In genomic region chr12:13052414-13052813, GRCh38 we compare ENCODE assay signal across 28 cellular contexts. TPM values are rescaled to one million over a fixed set of nuclear protein-coding genes. Genes with fewer than 3 reads are reported as not detected.
DNase-seq lines count a peak whose midpoint lies in the region; ATAC-seq, FAIRE-seq and TF ChIP-seq lines count a peak whose summit lies in the region.
"Had no signal": no experiment of that assay in that cellular context is flagged by ENCODE, and none has a peak within 500 bp of the region (broad histone marks: within the 10 kb centered on the region; RNA-seq: fewer than 3 reads in every experiment).

No MANE protein-coding gene starts in this region.

- H3K9me3 Mint-ChIP-seq in activated CD4-positive, alpha-beta T cell treated with anti-CD3 and anti-CD28 coated beads for 36 hours (ENCODE audit: low read depth) = peaks cover 13% of the 10 kb centered on the region
- H3K9me3 Mint-ChIP-seq in stimulated activated effector memory CD8-positive, alpha-beta T cell treated with anti-CD3 and anti-CD28 coated beads, Interleukin-12 subunit alpha, Interleukin-12 subunit beta, amount 100 ng/mL, for 72 hours = no peaks in the 10 kb centered on the region

- H3K36me3 Mint-ChIP-seq in activated CD4-positive, alpha-beta T cell treated with anti-CD3 and anti-CD28 coated beads for 36 hours (ENCODE audit: low read depth) = peaks cover 16% of the 10 kb centered on the region
- no peaks in the 10 kb centered on the region for H3K36me3 Mint-ChIP-seq in stimulated activated effector memory CD8-positive, alpha-beta T cell treated with anti-CD3 and anti-CD28 coated beads, Interleukin-12 subunit alpha, Interleukin-12 subunit beta, amount 100 ng/mL, for 72 hours

- H3K27ac Mint-ChIP-seq in activated CD4-positive, alpha-beta T cell treated with anti-CD3 and anti-CD28 coated beads for 36 hours = peak overlapping the region; percentile 43
- no peak overlapping the region for H3K27ac Mint-ChIP-seq in stimulated activated effector memory CD8-positive, alpha-beta T cell treated with anti-CD3 and anti-CD28 coated beads, Interleukin-12 subunit alpha, Interleukin-12 subunit beta, amount 100 ng/mL, for 72 hours
- H3K27ac Mint-ChIP-seq: CD14-positive monocyte; CD8-positive, alpha-beta memory T cell had no signal

- intact Hi-C loops in activated CD4-positive, alpha-beta T cell treated with anti-CD3 and anti-CD28 coated beads for 36 hours (cut with DNase I, micrococcal nuclease) = loop anchor here in 1 of 2 experiments (1.0 kb wide), 1 partner anchor 144 kb away; the partner anchor contains the start of gene EMP1
- intact Hi-C loops in posterior vena cava (cut with DNase I) = no loop called here

- peak; percentile 97 for ATAC-seq in activated CD4-positive, alpha-beta T cell treated with anti-CD3 and anti-CD28 coated beads for 36 hours
- ATAC-seq in HG03354 (IDR thresholded peaks at IDR 0.05; ENCODE audit: poor library complexity, severe bottlenecking, unreplicated experiment) (peak; percentile 46), HG02571 (IDR thresholded peaks at IDR 0.05; ENCODE audit: unreplicated experiment) (no peak)
- ATAC-seq in stimulated activated effector memory CD8-positive, alpha-beta T cell treated with anti-CD3 and anti-CD28 coated beads, Interleukin-12 subunit alpha, Interleukin-12 subunit beta, amount 100 ng/mL, for 72 hours = peak; percentile 91
- ATAC-seq: PC-3, SK-N-SH treated with all-trans-retinoic acid at 6 μM for 48 hours had no signal

- TF ChIP-seq CTCF in D721Med (IDR thresholded peaks at IDR 0.05; ENCODE audit: insufficient read depth, missing control alignments) = no peak

- H3K27me3 Mint-ChIP-seq in activated CD4-positive, alpha-beta T cell treated with anti-CD3 and anti-CD28 coated beads for 36 hours = no peaks in the 10 kb centered on the region
- H3K27me3 Mint-ChIP-seq: CD8-positive, alpha-beta memory T cell had no signal

- no peak for DNase-seq in activated CD4-positive, alpha-beta T cell treated with anti-CD3 and anti-CD28 coated beads for 36 hours
- no peak for DNase-seq in activated CD4-positive, alpha-beta T cell treated with anti-CD3 and anti-CD28 coated beads, Interleukin-2, amount 50 U/mL, for 4 hours
- DNase-seq in D721Med (ENCODE audit: insufficient read length, low spot score) = no peak
- DNase-seq in stimulated activated effector memory CD8-positive, alpha-beta T cell treated with anti-CD3 and anti-CD28 coated beads, Interleukin-12 subunit alpha, Interleukin-12 subunit beta, amount 100 ng/mL, for 72 hours (ENCODE audit: low spot score in 2 of 2) = no peak
- DNase-seq in posterior vena cava (ENCODE audit: low spot score) = no peak
- DNase-seq in COLO668 (lab: John Stamatoyannopoulos, UW; ENCODE audit: unreplicated experiment) = no peak
- DNase-seq: 8988T; ACHN; BE2C; Calu3; CD8-positive, alpha-beta memory T cell; DMS153; DND-41; Kasumi-1; NCI-H1105 treated with DMSO at 0.1 percent for 48 hours; NCI-H146; NCI-H1930; NCI-H2107; NCI-H524; NCI-H748 treated with DMSO at 0.1 percent for 48 hours; PC-3; SJCRH30 had no signal

- POLR2A ChIA-PET in activated CD4-positive, alpha-beta T cell treated with anti-CD3 and anti-CD28 coated beads for 36 hours (lab: Charles Lee) = no interaction called here

- CTCF ChIA-PET in activated CD4-positive, alpha-beta T cell treated with anti-CD3 and anti-CD28 coated beads for 36 hours (lab: Charles Lee) = interaction anchor here (0.7 to 1.6 kb wide), 3 partner anchors 160 to 265 kb away, joined by 3 read pairs; no protein-coding TSS in a partner anchor

- H3K4me3 Mint-ChIP-seq in activated CD4-positive, alpha-beta T cell treated with anti-CD3 and anti-CD28 coated beads for 36 hours = no peak overlapping the region
- no peak overlapping the region for H3K4me3 Mint-ChIP-seq in stimulated activated effector memory CD8-positive, alpha-beta T cell treated with anti-CD3 and anti-CD28 coated beads, Interleukin-12 subunit alpha, Interleukin-12 subunit beta, amount 100 ng/mL, for 72 hours
- H3K4me3 Mint-ChIP-seq: CD14-positive monocyte; CD8-positive, alpha-beta memory T cell had no signal

- H3K4me1 Mint-ChIP-seq in activated CD4-positive, alpha-beta T cell treated with anti-CD3 and anti-CD28 coated beads for 36 hours = peaks cover 26% of the 10 kb centered on the region
- H3K4me1 Mint-ChIP-seq in stimulated activated effector memory CD8-positive, alpha-beta T cell treated with anti-CD3 and anti-CD28 coated beads, Interleukin-12 subunit alpha, Interleukin-12 subunit beta, amount 100 ng/mL, for 72 hours = no peaks in the 10 kb centered on the region
- H3K4me1 Mint-ChIP-seq: CD14-positive monocyte; CD8-positive, alpha-beta memory T cell had no signal

- peak; percentile 51 for FAIRE-seq in D721Med (lab: Jason Lieb, UNC)

RNA-seq across cellular contexts. Expression of gene FAM234B, which starts 8.2 kb away (rescaled TPM):
- total RNA-seq in activated CD4-positive, alpha-beta T cell treated with anti-CD3 and anti-CD28 coated beads for 36 hours = 10 to 100 TPM; 11.1 to 12.2 TPM
- total RNA-seq in posterior vena cava = 1 to 10 TPM; 4.5 to 4.9 TPM

RNA-seq across cellular contexts. Expression of gene GSG1, which starts 51.1 kb away (rescaled TPM):
- total RNA-seq in activated CD4-positive, alpha-beta T cell treated with anti-CD3 and anti-CD28 coated beads for 36 hours = not detected
- total RNA-seq in posterior vena cava = not detected
- total RNA-seq: Calu3; CD8-positive, alpha-beta memory T cell; HT-29; M059J had no signal

RNA-seq across cellular contexts. Expression of gene HEBP1, which starts 52.3 kb away (rescaled TPM):
- total RNA-seq in activated CD4-positive, alpha-beta T cell treated with anti-CD3 and anti-CD28 coated beads for 36 hours = 10 to 100 TPM; 23.5 to 28.6 TPM
- 10 to 100 TPM; 56.4 to 63.2 TPM for total RNA-seq in posterior vena cava
